Comparison of ENCODE assay signal across 28 cellular contexts in genomic region chr16:80791411-80791810, GRCh38.
"Had no signal": no experiment of that assay in that cellular context is flagged by ENCODE, and none has a peak within 500 bp of the region (broad histone marks: within the 10 kb centered on the region; RNA-seq: fewer than 3 reads in every experiment).

No MANE protein-coding gene starts in this region.

- H3K4me3 ChIP-seq: left lung, lower lobe of right lung, pancreas, prostate gland, right atrium auricular region, right lobe of liver, skin epidermis, suprapubic skin, tibial nerve, vagina had no signal

- FAIRE-seq: islet of Langerhans, kidney, pancreas had no signal

- H3K27ac ChIP-seq: left lung, lower lobe of right lung, pancreas, prostate gland, right atrium auricular region, right lobe of liver, skin epidermis, suprapubic skin, tibial nerve, vagina had no signal

- H3K9me3 Mint-ChIP-seq: neural crest cell; stimulated activated naive CD8-positive, alpha-beta T cell treated with anti-CD3 and anti-CD28 coated beads, Interleukin-15, Interleukin-2, amounts not matched to agents 100 ng/mL and 50 ng/mL, for 24 hours; type B pancreatic cell had no signal

- H3K4me1 ChIP-seq: left lung, lower lobe of right lung, pancreas, prostate gland, right atrium auricular region, right lobe of liver, suprapubic skin, tibial nerve, vagina had no signal

- DNase-seq: hippocampal formation; kidney; left colon; left lung; lower lobe of right lung; mammary epithelial cell; mesenchymal stem cell; naive thymus-derived CD8-positive, alpha-beta T cell; nucleus accumbens; pancreas; posterior cingulate gyrus; right lobe of liver; stimulated activated CD4-positive, alpha-beta T cell treated with anti-CD3 and anti-CD28 coated beads, Interleukin-12 subunit alpha, Interleukin-12 subunit beta, amount 100 ng/mL, for 4 hours; stimulated activated CD4-positive, alpha-beta T cell treated with anti-CD3 and anti-CD28 coated beads, Interleukin-15, amount 100 ng/mL, for 24 hours; stimulated activated CD4-positive, alpha-beta T cell treated with anti-CD3 and anti-CD28 coated beads, Interleukin-2, amount 100 ng/mL, for 24 hours; stimulated activated CD4-positive, alpha-beta T cell treated with anti-CD3 and anti-CD28 coated beads, Interleukin-4, amount 100 ng/mL, for 1 hour; stimulated activated naive CD4-positive, alpha-beta T cell had no signal

- H3K4me3 Mint-ChIP-seq: naive thymus-derived CD8-positive, alpha-beta T cell; nephron; neural crest cell; stimulated activated naive CD8-positive, alpha-beta T cell treated with anti-CD3 and anti-CD28 coated beads, Interleukin-15, Interleukin-2, amounts not matched to agents 100 ng/mL and 50 ng/mL, for 24 hours; type B pancreatic cell had no signal

- ATAC-seq: left colon; left lung; lower lobe of right lung; naive thymus-derived CD8-positive, alpha-beta T cell; pancreas had no signal

- H3K27me3 Mint-ChIP-seq: naive thymus-derived CD8-positive, alpha-beta T cell; stimulated activated naive CD8-positive, alpha-beta T cell treated with anti-CD3 and anti-CD28 coated beads, Interleukin-15, Interleukin-2, amounts not matched to agents 100 ng/mL and 50 ng/mL, for 24 hours had no signal

- H3K4me1 Mint-ChIP-seq: nephron, neural crest cell had no signal

- H3K27ac Mint-ChIP-seq: naive thymus-derived CD8-positive, alpha-beta T cell; nephron; stimulated activated naive CD8-positive, alpha-beta T cell treated with anti-CD3 and anti-CD28 coated beads, Interleukin-15, Interleukin-2, amounts not matched to agents 100 ng/mL and 50 ng/mL, for 24 hours; type B pancreatic cell had no signal

- H3K9me3 ChIP-seq: left lung, lower lobe of right lung, pancreas, prostate gland, right atrium auricular region, right lobe of liver, suprapubic skin, vagina had no signal

- H3K36me3 ChIP-seq: left lung, lower lobe of right lung, pancreas, prostate gland, right atrium auricular region, right lobe of liver, suprapubic skin, tibial nerve, vagina had no signal

- H3K36me3 Mint-ChIP-seq: type B pancreatic cell had no signal
